1 cellular context compared by ENCODE assay signal in genomic region chr3:136932518-136932917, GRCh38.
TF ChIP-seq lines count a peak whose summit lies in the region.

No MANE protein-coding gene starts in this region.

TF ChIP-seq in SK-N-SH, 30 proteins besides CTCF, POLR2A, EP300 and RAD21 (continued from another document):
- TF ChIP-seq SIN3A (IDR thresholded peaks at IDR 0.05; ENCODE audit: borderline replicate concordance, low read depth, low read length): no peak
- TF ChIP-seq YY1 (IDR thresholded peaks at IDR 0.05; ENCODE audit: low read depth): no peak
- no peak for TF ChIP-seq TCF12 (IDR thresholded peaks at IDR 0.05)
- no peak for TF ChIP-seq MXI1 (IDR thresholded peaks at IDR 0.05; ENCODE audit: low read depth, low read length)
